ENCODE assay signal across 9 cellular contexts in genomic region chr9:109974143-109974917, GRCh38.
DNase-seq lines count a peak whose midpoint lies in the region; ATAC-seq and TF ChIP-seq lines count a peak whose summit lies in the region.
"Had no signal": no experiment of that assay in that cellular context is flagged by ENCODE, and none has a peak within 500 bp of the region (broad histone marks: within the 10 kb centered on the region; RNA-seq: fewer than 3 reads in every experiment).

No MANE protein-coding gene starts in this region.

- H3K27ac ChIP-seq in SU-DHL-6 (ENCODE audit: low read depth, low read length), result peak overlapping the region; percentile 94
- H3K27ac ChIP-seq: neutrophil had no signal

- no peaks in the 10 kb centered on the region for H3K9me2 ChIP-seq in SU-DHL-6 (replicated peaks; ENCODE audit: insufficient read depth, low read length)

- no peaks in the 10 kb centered on the region for H3K9me3 ChIP-seq in SU-DHL-6 (ENCODE audit: insufficient read depth, low read length)
- H3K9me3 ChIP-seq: neutrophil had no signal

- no peaks in the 10 kb centered on the region for H3K36me3 ChIP-seq in SU-DHL-6 (ENCODE audit: low read length)
- H3K36me3 ChIP-seq: neutrophil had no signal

- H3K9ac ChIP-seq in SU-DHL-6 (ENCODE audit: low read length), result peak overlapping the region; percentile 43

- peak; percentile 80 for ATAC-seq in GM19035 (IDR thresholded peaks at IDR 0.05; ENCODE audit: unreplicated experiment)
- ATAC-seq in HG02884 (IDR thresholded peaks at IDR 0.05; ENCODE audit: unreplicated experiment), result peak; percentile 67
- ATAC-seq in omental fat pad (ENCODE audit: low FRiP score), result no peak

- no peak overlapping the region for H3K4me3 ChIP-seq in SU-DHL-6 (ENCODE audit: insufficient read depth, low read length, poor library complexity, severe bottlenecking)

- peak overlapping the region; percentile 55 for H3K4me2 ChIP-seq in SU-DHL-6 (ENCODE audit: low read depth, low read length, poor library complexity, severe bottlenecking)

- TF ChIP-seq CTCF in SU-DHL-6 (IDR thresholded peaks at IDR 0.05; ENCODE audit: insufficient read depth, low read length, poor library complexity, severe bottlenecking) (no peak), omental fat pad (IDR thresholded peaks at IDR 0.05) (no peak)

- no peaks in the 10 kb centered on the region for H4K20me1 ChIP-seq in SU-DHL-6 (ENCODE audit: low read depth, low read length)

- H3F3A ChIP-seq in SU-DHL-6 (ENCODE audit: insufficient read depth), result peaks cover 46% of the 10 kb centered on the region

- peak; percentile 76 for DNase-seq in medulla oblongata (ENCODE audit: extremely low spot score)
- no peak for DNase-seq in ureter (ENCODE audit: low spot score)
- no peak for DNase-seq in EL
- no peak for DNase-seq in OCI-M1 (lab: John Stamatoyannopoulos, UW)
- DNase-seq in omental fat pad (ENCODE audit: low spot score), result no peak

- no peaks in the 10 kb centered on the region for H3K79me2 ChIP-seq in SU-DHL-6 (ENCODE audit: insufficient read depth, low read length)

- H3K27me3 ChIP-seq in SU-DHL-6 (ENCODE audit: low read length), result no peaks in the 10 kb centered on the region
- H3K27me3 ChIP-seq: neutrophil had no signal

- H2AFZ ChIP-seq in SU-DHL-6 (ENCODE audit: low read depth, low read length, severe bottlenecking), result peak overlapping the region; percentile 37
